In the genomic region with DNA sequence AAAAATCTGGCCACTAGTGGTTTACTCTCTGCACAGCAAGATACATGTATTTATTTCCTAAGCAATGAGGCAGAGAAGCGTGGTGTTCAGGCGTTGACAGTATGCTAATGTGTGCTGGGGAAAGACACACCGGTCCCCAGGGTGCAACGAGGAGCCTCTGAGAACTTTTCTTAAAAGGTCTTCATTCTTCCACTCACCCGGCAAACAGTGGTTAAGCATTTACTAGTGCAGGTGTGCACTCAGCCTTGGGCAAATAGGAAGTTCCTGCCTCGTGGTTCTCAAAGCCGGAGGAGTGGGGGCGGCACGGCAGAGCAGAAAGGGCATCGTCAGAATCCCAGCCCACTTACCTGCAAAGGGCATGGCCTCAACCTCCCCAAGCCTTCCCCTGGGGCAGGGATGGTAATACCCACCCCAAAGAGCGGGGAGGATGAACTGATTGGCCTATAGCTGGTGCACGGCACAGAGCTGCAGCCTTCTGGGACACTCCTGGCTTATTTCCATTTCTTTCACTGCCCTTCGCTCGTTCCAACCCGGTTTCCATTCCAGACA, we compare ENCODE assay signal across 11 cellular contexts.
DNase-seq lines count a peak whose midpoint lies in the region; ATAC-seq, FAIRE-seq and TF ChIP-seq lines count a peak whose summit lies in the region.
"Had no signal": no experiment of that assay in that cellular context is flagged by ENCODE, and none has a peak within 500 bp of the region (broad histone marks: within the 10 kb centered on the region; RNA-seq: fewer than 3 reads in every experiment).

No MANE protein-coding gene starts in this region.

- no peaks in the 10 kb centered on the region for H3K27me3 ChIP-seq in left lung

- TF ChIP-seq CTCF in GM10248 (IDR thresholded peaks at IDR 0.05; ENCODE audit: control extremely low read depth, extremely low read depth, low read depth, missing control alignments) = no peak
- TF ChIP-seq CTCF in left lung (IDR thresholded peaks at IDR 0.05) = no peak

- H3K27ac ChIP-seq in left lung = no peak overlapping the region
- H3K27ac ChIP-seq: foreskin keratinocyte had no signal

- no peak for FAIRE-seq in frontal cortex (lab: Jason Lieb, UNC)

- H3K36me3 ChIP-seq in left lung = no peaks in the 10 kb centered on the region

- H3K4me3 ChIP-seq in left lung = no peak overlapping the region

- H3K9me3 ChIP-seq in left lung = no peaks in the 10 kb centered on the region

- CTCF ChIA-PET in GM10248 (lab: Yijun Ruan, JAX) = interaction anchor here (0.8 to 2.0 kb wide), 4 partner anchors 16 to 302 kb away, joined by 3 to 18 read pairs (median 5); no protein-coding TSS in a partner anchor

- peak; percentile 97 for ATAC-seq in GM21619 (IDR thresholded peaks at IDR 0.05; ENCODE audit: unreplicated experiment)
- peak; percentile 91 for ATAC-seq in left lung
- no peak for ATAC-seq in GM19035 (IDR thresholded peaks at IDR 0.05; ENCODE audit: unreplicated experiment)
- ATAC-seq: foreskin keratinocyte had no signal

- intact Hi-C loops in left lung (cut with DNase I) = no loop called here

- DNase-seq in GM10248 (ENCODE audit: extremely low spot score) (peak; percentile 23), HK-2 (ENCODE audit: unreplicated experiment) (peak; percentile 40), left lung (peak; percentile 40 to 70), amniotic stem cell (lab: John Stamatoyannopoulos, UW) (no peak), GOT3 (lab: John Stamatoyannopoulos, UW) (no peak), frontal cortex (ENCODE audit: low spot score in 2 of 2) (no peak)
- DNase-seq: foreskin keratinocyte, nephron progenitor cell, RPMI8226 had no signal

- no peaks in the 10 kb centered on the region for H3K4me1 ChIP-seq in left lung
- H3K4me1 ChIP-seq: foreskin keratinocyte had no signal

- POLR2A ChIA-PET in GM10248 (lab: Yijun Ruan, JAX) = no interaction called here

Comparison
In these comparisons a context has a peak if more than half of its experiments do, and no peak if none do; other contexts are left out.
1. DNase-seq: peak in GM10248 (single experiment), HK-2 (single experiment) and left lung (2 of 2); none in amniotic stem cell (single experiment), GOT3 (single experiment) and frontal cortex (0 of 2).